ENCODE assay signal across 17 cellular contexts in genomic region chr3:153158184-153158583, GRCh38. TPM values are rescaled to one million over a fixed set of nuclear protein-coding genes. Genes with fewer than 3 reads are reported as not detected.
DNase-seq lines count a peak whose midpoint lies in the region; ATAC-seq and TF ChIP-seq lines count a peak whose summit lies in the region.
"Had no signal": no experiment of that assay in that cellular context is flagged by ENCODE, and none has a peak within 500 bp of the region (broad histone marks: within the 10 kb centered on the region; RNA-seq: fewer than 3 reads in every experiment).

No MANE protein-coding gene starts in this region.

- peaks cover 2 to 36% (median 13%) of the 10 kb centered on the region in 4 donors for H3K4me1 ChIP-seq in liver (ENCODE audit: control insufficient read depth in 4 of 4, insufficient read depth in 4 of 4, low read length in 3 of 4)
- no peaks in the 10 kb centered on the region for H3K4me1 ChIP-seq in BE2C
- peaks cover 0 to 16% (median 8%) of the 10 kb centered on the region in 6 donors for H3K4me1 ChIP-seq in spleen

- H3K27ac Mint-ChIP-seq in activated naive CD4-positive, alpha-beta T cell treated with anti-CD3 and anti-CD28 coated beads, Interleukin-2, amount 50 U/mL, for 24 hours, result peak overlapping the region; percentile 8
- H3K27ac Mint-ChIP-seq in activated naive CD4-positive, alpha-beta T cell treated with anti-CD3 and anti-CD28 coated beads for 36 hours, result no peak overlapping the region
- peak overlapping the region; percentile 1 for H3K27ac Mint-ChIP-seq in activated T-helper 17 cell treated with anti-CD3 and anti-CD28 coated beads, Interleukin-2, amount 50 U/mL, for 72 hours
- H3K27ac Mint-ChIP-seq in stimulated activated memory B cell treated with anti-CD40 and anti-IgM and Interleukin-4, amounts not matched to agents 10 μg/mL and 1 μg/mL and 100 μg/mL, for 72 hours, result peak overlapping the region; percentile 42
- H3K27ac Mint-ChIP-seq: H9 had no signal

- H3K27ac ChIP-seq in liver (ENCODE audit: low read depth in 1 of 2, low read length in 2 of 2) (no peak overlapping the region), spleen (no peak overlapping the region)
- H3K27ac ChIP-seq: 22Rv1, HL-60 had no signal

- no peak for TF ChIP-seq CTCF in liver (IDR thresholded peaks at IDR 0.05; ENCODE audit: low read depth, low read length, missing input control)
- no peak for TF ChIP-seq CTCF in BE2C (IDR thresholded peaks at IDR 0.05; ENCODE audit: low read depth, low read length)
- no peak for TF ChIP-seq CTCF in spleen (IDR thresholded peaks at IDR 0.05 in 8 of 11, conservative IDR thresholded peaks at IDR 0.05 in 3 of 11)

- H3K9me3 Mint-ChIP-seq in activated naive CD4-positive, alpha-beta T cell treated with anti-CD3 and anti-CD28 coated beads, Interleukin-2, amount 50 U/mL, for 24 hours, result no peaks in the 10 kb centered on the region
- H3K9me3 Mint-ChIP-seq in activated naive CD4-positive, alpha-beta T cell treated with anti-CD3 and anti-CD28 coated beads for 36 hours, result no peaks in the 10 kb centered on the region
- no peaks in the 10 kb centered on the region for H3K9me3 Mint-ChIP-seq in activated T-helper 17 cell treated with anti-CD3 and anti-CD28 coated beads, Interleukin-2, amount 50 U/mL, for 72 hours
- no peaks in the 10 kb centered on the region for H3K9me3 Mint-ChIP-seq in stimulated activated memory B cell treated with anti-CD40 and anti-IgM and Interleukin-4, amounts not matched to agents 10 μg/mL and 1 μg/mL and 100 μg/mL, for 72 hours
- H3K9me3 Mint-ChIP-seq: H9 had no signal

- 51% methylated on average over 4 of the region's 4 CpGs for WGBS in liver
- WGBS in spleen, 5 donors, result 89 to 93% (median 92%) methylated on average over 4 of the region's 4 CpGs

- H3K36me3 ChIP-seq in liver (ENCODE audit: control insufficient read depth in 4 of 4, insufficient read depth in 3 of 4, low read depth in 1 of 4, low read length in 3 of 4), result no peaks in the 10 kb centered on the region
- H3K36me3 ChIP-seq in BE2C, result no peaks in the 10 kb centered on the region
- no peaks in the 10 kb centered on the region for H3K36me3 ChIP-seq in spleen

- CTCF ChIA-PET in activated naive CD4-positive, alpha-beta T cell treated with anti-CD3 and anti-CD28 coated beads for 36 hours (lab: Charles Lee), result no interaction called here

- TF ChIP-seq RAD21 in liver (IDR thresholded peaks at IDR 0.05), result no peak

- H3K4me1 Mint-ChIP-seq in activated naive CD4-positive, alpha-beta T cell treated with anti-CD3 and anti-CD28 coated beads, Interleukin-2, amount 50 U/mL, for 24 hours, result peaks cover 5% of the 10 kb centered on the region
- H3K4me1 Mint-ChIP-seq in activated naive CD4-positive, alpha-beta T cell treated with anti-CD3 and anti-CD28 coated beads for 36 hours (ENCODE audit: low read depth), result peaks cover 2% of the 10 kb centered on the region
- peaks cover 4% of the 10 kb centered on the region for H3K4me1 Mint-ChIP-seq in activated T-helper 17 cell treated with anti-CD3 and anti-CD28 coated beads, Interleukin-2, amount 50 U/mL, for 72 hours
- peaks cover 13% of the 10 kb centered on the region for H3K4me1 Mint-ChIP-seq in stimulated activated memory B cell treated with anti-CD40 and anti-IgM and Interleukin-4, amounts not matched to agents 10 μg/mL and 1 μg/mL and 100 μg/mL, for 72 hours

- no peak overlapping the region for H3K9ac ChIP-seq in liver (ENCODE audit: low read depth in 1 of 2, low read length in 2 of 2)

- H3K4me3 ChIP-seq in liver (ENCODE audit: low read depth in 1 of 3, low read length in 3 of 3) (no peak overlapping the region), BE2C (ENCODE audit: low read depth, low read length) (no peak overlapping the region), spleen (no peak overlapping the region)

- TF ChIP-seq POLR2A in spleen (IDR thresholded peaks at IDR 0.05), result no peak

- no peaks in the 10 kb centered on the region for H3K27me3 Mint-ChIP-seq in activated naive CD4-positive, alpha-beta T cell treated with anti-CD3 and anti-CD28 coated beads, Interleukin-2, amount 50 U/mL, for 24 hours
- H3K27me3 Mint-ChIP-seq in activated naive CD4-positive, alpha-beta T cell treated with anti-CD3 and anti-CD28 coated beads for 36 hours (ENCODE audit: low read depth), result no peaks in the 10 kb centered on the region
- H3K27me3 Mint-ChIP-seq in activated T-helper 17 cell treated with anti-CD3 and anti-CD28 coated beads, Interleukin-2, amount 50 U/mL, for 72 hours, result no peaks in the 10 kb centered on the region
- no peaks in the 10 kb centered on the region for H3K27me3 Mint-ChIP-seq in stimulated activated memory B cell treated with anti-CD40 and anti-IgM and Interleukin-4, amounts not matched to agents 10 μg/mL and 1 μg/mL and 100 μg/mL, for 72 hours
- H3K27me3 Mint-ChIP-seq: CD4-positive, alpha-beta memory T cell had no signal

- H3K4me3 Mint-ChIP-seq in activated naive CD4-positive, alpha-beta T cell treated with anti-CD3 and anti-CD28 coated beads, Interleukin-2, amount 50 U/mL, for 24 hours, result no peak overlapping the region
- H3K4me3 Mint-ChIP-seq in activated naive CD4-positive, alpha-beta T cell treated with anti-CD3 and anti-CD28 coated beads for 36 hours, result no peak overlapping the region
- no peak overlapping the region for H3K4me3 Mint-ChIP-seq in activated T-helper 17 cell treated with anti-CD3 and anti-CD28 coated beads, Interleukin-2, amount 50 U/mL, for 72 hours
- H3K4me3 Mint-ChIP-seq in stimulated activated memory B cell treated with anti-CD40 and anti-IgM and Interleukin-4, amounts not matched to agents 10 μg/mL and 1 μg/mL and 100 μg/mL, for 72 hours, result no peak overlapping the region
- H3K4me3 Mint-ChIP-seq: H9 had no signal

- DNase-seq in activated naive CD4-positive, alpha-beta T cell treated with anti-CD3 and anti-CD28 coated beads for 36 hours, result no peak
- DNase-seq in BE2C (no peak), spleen (no peak)
- DNase-seq in stimulated activated CD4-positive, alpha-beta T cell treated with anti-CD3 and anti-CD28 coated beads, Interleukin-4, amount 100 ng/mL, for 24 hours, result no peak
- DNase-seq: AML-193; C1 segment of cervical spinal cord; CD4-positive, alpha-beta memory T cell; DND-41; GDM1; GOT3; H9 had no signal

- H3K36me3 Mint-ChIP-seq in activated naive CD4-positive, alpha-beta T cell treated with anti-CD3 and anti-CD28 coated beads, Interleukin-2, amount 50 U/mL, for 24 hours, result no peaks in the 10 kb centered on the region
- H3K36me3 Mint-ChIP-seq in activated naive CD4-positive, alpha-beta T cell treated with anti-CD3 and anti-CD28 coated beads for 36 hours (ENCODE audit: low read depth), result peaks cover 3% of the 10 kb centered on the region
- peaks cover 18% of the 10 kb centered on the region for H3K36me3 Mint-ChIP-seq in activated T-helper 17 cell treated with anti-CD3 and anti-CD28 coated beads, Interleukin-2, amount 50 U/mL, for 72 hours (ENCODE audit: low read depth)
- H3K36me3 Mint-ChIP-seq in stimulated activated memory B cell treated with anti-CD40 and anti-IgM and Interleukin-4, amounts not matched to agents 10 μg/mL and 1 μg/mL and 100 μg/mL, for 72 hours, result no peaks in the 10 kb centered on the region

- no peaks in the 10 kb centered on the region for H3K9me3 ChIP-seq in liver (ENCODE audit: control insufficient read depth in 4 of 4, low read length in 3 of 4)
- H3K9me3 ChIP-seq in BE2C, result peaks cover 4% of the 10 kb centered on the region; the same call in 1 of the 2 replicates
- H3K9me3 ChIP-seq in spleen, result no peaks in the 10 kb centered on the region

- H3K27me3 ChIP-seq in liver (ENCODE audit: control insufficient read depth in 4 of 4, insufficient read depth in 4 of 4, low read length in 3 of 4), result no peaks in the 10 kb centered on the region
- H3K27me3 ChIP-seq in BE2C, result peaks cover 17% of the 10 kb centered on the region
- H3K27me3 ChIP-seq in spleen (replicated peaks in 1 of 7), result no peaks in the 10 kb centered on the region

- no peak for ATAC-seq in activated T-helper 17 cell treated with anti-CD3 and anti-CD28 coated beads, Interleukin-2, amount 50 U/mL, for 72 hours (replicated peaks)
- no peak for ATAC-seq in stimulated activated memory B cell treated with anti-CD40 and anti-IgM and Interleukin-4, amounts not matched to agents 10 μg/mL and 1 μg/mL and 100 μg/mL, for 72 hours

- intact Hi-C loops in activated naive CD4-positive, alpha-beta T cell treated with anti-CD3 and anti-CD28 coated beads for 36 hours (cut with micrococcal nuclease), result no loop called here
- intact Hi-C loops in spleen (cut with DNase I; ENCODE audit: low total_unique reads), result no loop called here

TF ChIP-seq in liver, 16 proteins besides CTCF, POLR2A, EP300 and RAD21 (continues in another document):
- no peak for TF ChIP-seq REST (IDR thresholded peaks at IDR 0.05)
- no peak for TF ChIP-seq FOXA1 (IDR thresholded peaks at IDR 0.05)
- peak in 1 of 2 donors; percentile 10 for TF ChIP-seq RXRA (IDR thresholded peaks at IDR 0.05)
- TF ChIP-seq HNF4G (IDR thresholded peaks at IDR 0.05), result peak; percentile 21

RNA-seq across cellular contexts. Expression of gene RAP2B, which starts 3.8 kb away (rescaled TPM):
- 1 to 10 TPM; 8.6 to 8.7 TPM for total RNA-seq in activated naive CD4-positive, alpha-beta T cell treated with anti-CD3 and anti-CD28 coated beads for 36 hours
- total RNA-seq in activated T-helper 17 cell treated with anti-CD3 and anti-CD28 coated beads, Interleukin-2, amount 50 U/mL, for 72 hours, result 10 to 100 TPM; 18.9 to 20.7 TPM
- total RNA-seq in liver (1 to 10 TPM; 3.9 to 7.8 TPM), spleen (10 to 100 TPM; 18.5 to 31.0 (median 28.0) TPM)
- polyA plus RNA-seq in liver (1 to 10 TPM; 1.3 to 2.4 TPM), spleen (1 to 10 TPM; 5.3 to 8.9 (median 6.2) TPM)
- 0.28 TPM for polyA plus RNA-seq in BE2C (2012; ENCODE audit: insufficient read depth, insufficient read length, low read depth)
